Comparison of ENCODE assay signal across 11 cellular contexts in genomic region chr2:27724905-27725693, GRCh38. TPM values are rescaled to one million over a fixed set of nuclear protein-coding genes. Genes with fewer than 3 reads are reported as not detected.
A peak's percentile ranks its signal among the peaks of the same experiment; 100 is the strongest.
DNase-seq lines count a peak whose midpoint lies in the region; ATAC-seq and TF ChIP-seq lines count a peak whose summit lies in the region.
"Had no signal": no experiment of that assay in that cellular context is flagged by ENCODE, and none has a peak within 500 bp of the region (broad histone marks: within the 10 kb centered on the region; RNA-seq: fewer than 3 reads in every experiment).

No MANE protein-coding gene starts in this region.

- H3K27ac ChIP-seq in duodenal mucosa (ENCODE audit: low read depth, low read length): peak overlapping the region; percentile 2
- peak overlapping the region; percentile 21 to 69 for H3K27ac ChIP-seq in lung (ENCODE audit: low read depth in 1 of 2, low read length in 1 of 2)
- peak overlapping the region; percentile 92 to 98 for H3K27ac ChIP-seq in thoracic aorta
- no peak overlapping the region for H3K27ac ChIP-seq in CD8-positive, alpha-beta T cell (ENCODE audit: low read depth, low read length)
- H3K27ac ChIP-seq: epithelial cell of prostate had no signal

- WGBS in lung, 2 donors: 65 to 73% methylated on average over 5 of the region's 5 CpGs

- H3K36me3 ChIP-seq in Loucy (ENCODE audit: insufficient read depth, low read length): no peaks in the 10 kb centered on the region
- no peaks in the 10 kb centered on the region for H3K36me3 ChIP-seq in duodenal mucosa (ENCODE audit: control insufficient read depth in 1 of 2, insufficient read depth in 2 of 2, low read length in 2 of 2)
- no peaks in the 10 kb centered on the region for H3K36me3 ChIP-seq in lung (ENCODE audit: control insufficient read depth in 2 of 2, insufficient read depth in 2 of 2, low read length in 2 of 2)
- H3K36me3 ChIP-seq in thoracic aorta: no peaks in the 10 kb centered on the region
- no peaks in the 10 kb centered on the region for H3K36me3 ChIP-seq in CD8-positive, alpha-beta T cell (ENCODE audit: insufficient read depth, low read length)

- no peak overlapping the region for H3K27ac Mint-ChIP-seq in CD8-positive, alpha-beta T cell
- H3K27ac Mint-ChIP-seq: naive thymus-derived CD4-positive, alpha-beta T cell had no signal

- H3K4me1 ChIP-seq in Loucy (ENCODE audit: insufficient read depth, low read length, poor library complexity, severe bottlenecking) (no peaks in the 10 kb centered on the region), duodenal mucosa (ENCODE audit: control insufficient read depth in 1 of 2, insufficient read depth in 2 of 2, low read length in 2 of 2) (peaks cover 25 to 29% of the 10 kb centered on the region in 2 donors), lung (ENCODE audit: control insufficient read depth in 2 of 2, insufficient read depth in 2 of 2, low read length in 2 of 2) (peaks cover 14 to 25% of the 10 kb centered on the region in 2 donors), thoracic aorta (ENCODE audit: control insufficient read depth in 1 of 2, low read depth in 2 of 2) (peaks cover 22 to 67% of the 10 kb centered on the region in 2 donors)
- no peaks in the 10 kb centered on the region for H3K4me1 ChIP-seq in CD8-positive, alpha-beta T cell (ENCODE audit: insufficient read depth, low read length)

- in situ Hi-C loops in G401 (cut with HindIII; ENCODE audit: low sequenced_read_pairs): no loop called here

- no peak overlapping the region for H3K4me3 ChIP-seq in Loucy (ENCODE audit: low read length, poor library complexity, severe bottlenecking)
- no peak overlapping the region for H3K4me3 ChIP-seq in duodenal mucosa (ENCODE audit: low read depth in 1 of 2, low read length in 2 of 2)
- no peak overlapping the region for H3K4me3 ChIP-seq in lung
- H3K4me3 ChIP-seq in thoracic aorta: no peak overlapping the region
- no peak overlapping the region for H3K4me3 ChIP-seq in CD8-positive, alpha-beta T cell (ENCODE audit: low read depth, low read length)

- no peak overlapping the region for H3K4me2 ChIP-seq in Loucy (ENCODE audit: low read depth, low read length, poor library complexity, severe bottlenecking)

- H3K27me3 ChIP-seq in Loucy (ENCODE audit: insufficient read depth, low read length, poor library complexity, severe bottlenecking) (no peaks in the 10 kb centered on the region), duodenal mucosa (ENCODE audit: control insufficient read depth in 1 of 2, insufficient read depth in 2 of 2, low read length in 2 of 2) (no peaks in the 10 kb centered on the region), lung (ENCODE audit: control insufficient read depth, insufficient read depth) (no peaks in the 10 kb centered on the region), thoracic aorta (replicated peaks; ENCODE audit: insufficient read depth) (no peaks in the 10 kb centered on the region)
- peaks cover 4% of the 10 kb centered on the region for H3K27me3 ChIP-seq in CD8-positive, alpha-beta T cell (ENCODE audit: insufficient read depth, low read length)

- H3F3A ChIP-seq in Loucy (ENCODE audit: low read depth): no peaks in the 10 kb centered on the region

- H3K4me3 Mint-ChIP-seq in CD8-positive, alpha-beta T cell: no peak overlapping the region
- H3K4me3 Mint-ChIP-seq: naive thymus-derived CD4-positive, alpha-beta T cell had no signal

- no peaks in the 10 kb centered on the region for H3K9me3 Mint-ChIP-seq in CD8-positive, alpha-beta T cell
- H3K9me3 Mint-ChIP-seq: naive thymus-derived CD4-positive, alpha-beta T cell had no signal

- no peaks in the 10 kb centered on the region for H3K9me3 ChIP-seq in Loucy (ENCODE audit: insufficient read depth, low read depth, low read length)
- no peaks in the 10 kb centered on the region for H3K9me3 ChIP-seq in duodenal mucosa (ENCODE audit: control insufficient read depth in 1 of 2, low read length in 2 of 2)
- no peaks in the 10 kb centered on the region for H3K9me3 ChIP-seq in lung (ENCODE audit: control insufficient read depth in 2 of 2, insufficient read depth in 1 of 2, low read length in 1 of 2)
- H3K9me3 ChIP-seq in thoracic aorta: no peaks in the 10 kb centered on the region
- no peaks in the 10 kb centered on the region for H3K9me3 ChIP-seq in CD8-positive, alpha-beta T cell (ENCODE audit: low read length)

- CTCF ChIA-PET in CD8-positive, alpha-beta T cell (lab: Charles Lee): interaction anchor here (1.8 kb wide), 1 partner anchor 41 kb away, joined by 5 read pairs; no protein-coding TSS in a partner anchor

- H3K4me1 Mint-ChIP-seq in CD8-positive, alpha-beta T cell (ENCODE audit: low read depth): peaks cover 4% of the 10 kb centered on the region

- H3K36me3 Mint-ChIP-seq in CD8-positive, alpha-beta T cell: no peaks in the 10 kb centered on the region
- H3K36me3 Mint-ChIP-seq: naive thymus-derived CD4-positive, alpha-beta T cell had no signal

- ATAC-seq in lung (ENCODE audit: insufficient read depth, low FRiP score) (no peak), thoracic aorta (ENCODE audit: insufficient number of reproducible peaks, low FRiP score, low read depth) (peak; percentile 63), GM21619 (IDR thresholded peaks at IDR 0.05; ENCODE audit: unreplicated experiment) (no peak), GM19328 (IDR thresholded peaks at IDR 0.05; ENCODE audit: unreplicated experiment) (no peak)
- ATAC-seq in CD8-positive, alpha-beta T cell: no peak
- ATAC-seq: naive thymus-derived CD4-positive, alpha-beta T cell had no signal

- peak overlapping the region; percentile 10; the same call in 1 of the 2 replicates for H2AFZ ChIP-seq in Loucy (ENCODE audit: low read length)

- no peak overlapping the region for H3K9ac ChIP-seq in Loucy (ENCODE audit: low read depth, low read length, poor library complexity, severe bottlenecking)
- H3K9ac ChIP-seq in duodenal mucosa (ENCODE audit: low read depth in 1 of 2, low read length in 2 of 2): no peak overlapping the region

- H4K20me1 ChIP-seq in Loucy (ENCODE audit: insufficient read depth, low read length, poor library complexity, severe bottlenecking): no peaks in the 10 kb centered on the region

- DNase-seq in lung (ENCODE audit: low spot score) (no peak), thoracic aorta (ENCODE audit: low spot score) (no peak), G401 (ENCODE audit: low spot score) (no peak)
- no peak for DNase-seq in CD8-positive, alpha-beta T cell
- DNase-seq: MV-4-11; naive thymus-derived CD4-positive, alpha-beta T cell had no signal

- peaks cover 10% of the 10 kb centered on the region for H3K27me3 Mint-ChIP-seq in CD8-positive, alpha-beta T cell (ENCODE audit: low read depth)

- TF ChIP-seq CTCF in Loucy (conservative IDR thresholded peaks at IDR 0.05; ENCODE audit: low read length): no peak
- no peak for TF ChIP-seq CTCF in lung (IDR thresholded peaks at IDR 0.05; ENCODE audit: control extremely low read depth, extremely low read depth)
- no peak for TF ChIP-seq CTCF in thoracic aorta (IDR thresholded peaks at IDR 0.05)
- no peak for TF ChIP-seq CTCF in CD8-positive, alpha-beta T cell (IDR thresholded peaks at IDR 0.05)

- intact Hi-C loops in CD8-positive, alpha-beta T cell (cut with DNase I, micrococcal nuclease): no loop called here

- no peaks in the 10 kb centered on the region for H3K79me2 ChIP-seq in Loucy (ENCODE audit: insufficient read depth, low read length)

- POLR2A ChIA-PET in CD8-positive, alpha-beta T cell (lab: Charles Lee): no interaction called here

- H3K9me2 ChIP-seq in Loucy (replicated peaks; ENCODE audit: low read depth, low read length): no peaks in the 10 kb centered on the region

RNA-seq across cellular contexts. Expression of gene MRPL33, which starts 46.4 kb away (rescaled TPM):
- 100 to 1,000 TPM in 1 of 2 donors, 10 to 100 TPM in 1; 59.9 to 174 TPM for total RNA-seq in lung
- 100 to 1,000 TPM in 1 of 2 donors, 10 to 100 TPM in 1; 92.4 to 153 TPM for polyA plus RNA-seq in lung
- total RNA-seq in thoracic aorta: 100 to 1,000 TPM in 1 of 2 donors, 10 to 100 TPM in 1; 99.5 to 118 TPM
- total RNA-seq in G401 (2014; rRNA removed; shearing (Covaris generic)): 68.1 and 139 TPM in 2 replicates
- 10 to 100 TPM; 35.8 to 39.0 TPM for total RNA-seq in CD8-positive, alpha-beta T cell
